ENCODE assay signal across 8 cellular contexts in genomic region chr17:28598389-28598788, GRCh38. TPM values are rescaled to one million over a fixed set of nuclear protein-coding genes. Genes with fewer than 3 reads are reported as not detected.
DNase-seq lines count a peak whose midpoint lies in the region; TF ChIP-seq lines count a peak whose summit lies in the region.

No MANE protein-coding gene starts in this region.

- H3K9me3 Mint-ChIP-seq in T-helper 2 cell treated with Interferon-gamma antibody and Interleukin-4, amounts not matched to agents 5 μg/mL and 100 μg/mL, for 36 hours, result no peaks in the 10 kb centered on the region

- no peaks in the 10 kb centered on the region for H3K27me3 Mint-ChIP-seq in T-helper 2 cell treated with Interferon-gamma antibody and Interleukin-4, amounts not matched to agents 5 μg/mL and 100 μg/mL, for 36 hours (ENCODE audit: low read depth)

- peaks cover 21% of the 10 kb centered on the region for H3K4me1 Mint-ChIP-seq in T-helper 2 cell treated with Interferon-gamma antibody and Interleukin-4, amounts not matched to agents 5 μg/mL and 100 μg/mL, for 36 hours (ENCODE audit: low read depth)

- peaks cover 0 to 27% (median 0%) of the 10 kb centered on the region in 4 donors for H3K4me1 ChIP-seq in Peyer's patch

- TF ChIP-seq CTCF in Peyer's patch (IDR thresholded peaks at IDR 0.05), result no peak
- no peak for TF ChIP-seq CTCF in fibroblast of the aortic adventitia (IDR thresholded peaks at IDR 0.05; ENCODE audit: insufficient read depth, low read length)

- H3K36me3 Mint-ChIP-seq in T-helper 2 cell treated with Interferon-gamma antibody and Interleukin-4, amounts not matched to agents 5 μg/mL and 100 μg/mL, for 36 hours (ENCODE audit: low read depth), result peaks cover 19% of the 10 kb centered on the region

- H3K27ac ChIP-seq in Peyer's patch, result peak overlapping the region; percentile 87 to 99 (median 92)
- H3K27ac ChIP-seq in skin epidermis, result peak overlapping the region in 13 of 21 experiments; percentile 44 to 98 (median 89)

- no peaks in the 10 kb centered on the region for H3K36me3 ChIP-seq in Peyer's patch

- peak overlapping the region; percentile 63 to 79 (median 72) for H3K4me3 ChIP-seq in Peyer's patch
- H3K4me3 ChIP-seq in fibroblast of the aortic adventitia (ENCODE audit: low read depth, low read length), result peak overlapping the region; percentile 86
- peak overlapping the region; percentile 48 to 70 (median 55) for H3K4me3 ChIP-seq in skin epidermis

- no peaks in the 10 kb centered on the region for H3K9me3 ChIP-seq in Peyer's patch

- H3K27me3 ChIP-seq in Peyer's patch, result no peaks in the 10 kb centered on the region

- H3K4me3 Mint-ChIP-seq in T-helper 2 cell treated with Interferon-gamma antibody and Interleukin-4, amounts not matched to agents 5 μg/mL and 100 μg/mL, for 36 hours, result peak overlapping the region; percentile 94

- no peak for TF ChIP-seq POLR2A in Peyer's patch (IDR thresholded peaks at IDR 0.05)

- peak overlapping the region; percentile 96 for H3K27ac Mint-ChIP-seq in T-helper 2 cell treated with Interferon-gamma antibody and Interleukin-4, amounts not matched to agents 5 μg/mL and 100 μg/mL, for 36 hours

- DNase-seq in T-helper 2 cell treated with Interferon-gamma antibody and Interleukin-4, amounts not matched to agents 5 μg/mL and 100 μg/mL, for 36 hours (ENCODE audit: low spot score), result no peak
- no peak for DNase-seq in T-helper 2 cell
- DNase-seq in Peyer's patch, result peak in 1 of 3 donors; percentile 46
- no peak for DNase-seq in fibroblast of the aortic adventitia (ENCODE audit: low read depth)
- DNase-seq in NCI-H187 treated with DMSO at 0.1 percent for 48 hours (lab: John Stamatoyannopoulos, UW), result no peak
- no peak for DNase-seq in stimulated activated CD4-positive, alpha-beta T cell treated with anti-CD3 and anti-CD28 coated beads, Interleukin-2, amount 100 ng/mL, for 24 hours
- no peak for DNase-seq in inferior parietal cortex (ENCODE audit: extremely low spot score)

RNA-seq across cellular contexts. Expression of gene SPAG5, which starts 0.4 kb away (rescaled TPM):
- 10 to 100 TPM; 40.3 to 67.7 (median 49.6) TPM for total RNA-seq in Peyer's patch
- total RNA-seq in fibroblast of the aortic adventitia (ENCODE audit: low replicate concordance), result 7.4 and 31.8 TPM in 2 replicates

RNA-seq across cellular contexts. Expression of gene RSKR, which starts 15.6 kb away (rescaled TPM):
- total RNA-seq in Peyer's patch, result 10 to 100 TPM; 11.6 to 36.8 (median 23.3) TPM
- total RNA-seq in fibroblast of the aortic adventitia (ENCODE audit: low replicate concordance), result 4.3 TPM in 1 of 2 replicates, not detected in the other

RNA-seq across cellular contexts. Expression of gene ALDOC, which starts 21.7 kb away (rescaled TPM):
- total RNA-seq in Peyer's patch (100 to 1,000 TPM in 2 of 4 donors, 10 to 100 TPM in 2; 14.9 to 192 (median 120) TPM), fibroblast of the aortic adventitia (ENCODE audit: low replicate concordance) (17.6 and 36.3 TPM in 2 replicates)

RNA-seq across cellular contexts. Expression of gene PIGS, which starts 27.1 kb away (rescaled TPM):
- total RNA-seq in Peyer's patch (100 to 1,000 TPM in 2 of 4 donors, 10 to 100 TPM in 2; 47.0 to 188 (median 107) TPM), fibroblast of the aortic adventitia (ENCODE audit: low replicate concordance) (15.8 and 26.9 TPM in 2 replicates)

RNA-seq across cellular contexts. Expression of gene UNC119, which starts 46.0 kb away (rescaled TPM):
- total RNA-seq in Peyer's patch (10 to 100 TPM; 22.6 to 39.2 (median 31.4) TPM), fibroblast of the aortic adventitia (ENCODE audit: low replicate concordance) (12.2 and 18.2 TPM in 2 replicates)
